ENCODE assay signal across 16 cellular contexts in genomic region chr1:43885311-43885801, GRCh38. TPM values are rescaled to one million over a fixed set of nuclear protein-coding genes. Genes with fewer than 3 reads are reported as not detected.
DNase-seq lines count a peak whose midpoint lies in the region; TF ChIP-seq lines count a peak whose summit lies in the region.
"Had no signal": no experiment of that assay in that cellular context is flagged by ENCODE, and none has a peak within 500 bp of the region (broad histone marks: within the 10 kb centered on the region; RNA-seq: fewer than 3 reads in every experiment).

No MANE protein-coding gene starts in this region.

- no peak overlapping the region for H3K9ac ChIP-seq in mesendoderm (ENCODE audit: low read length)

- peak overlapping the region; percentile 36 for H3K56ac ChIP-seq in mesendoderm (ENCODE audit: low read length)

- no peaks in the 10 kb centered on the region for H3K4me1 Mint-ChIP-seq in dendritic cell treated with granulocyte-macrophage colony-stimulating factor and Interleukin-4, amounts not matched to agents 40 ng/mL and 50 ng/mL, for 4 days (ENCODE audit: low read depth)
- H3K4me1 Mint-ChIP-seq: immature natural killer cell had no signal

- H3K79me2 ChIP-seq in mesendoderm (ENCODE audit: control insufficient read depth, insufficient read depth, low read length) = no peaks in the 10 kb centered on the region

- no peak overlapping the region for H3K23ac ChIP-seq in mesendoderm (ENCODE audit: low read length)

- H3K4me2 ChIP-seq in mesendoderm (ENCODE audit: low read length) = no peak overlapping the region

- H3K4me1 ChIP-seq in mesendoderm (ENCODE audit: control insufficient read depth, low read depth, low read length) (peaks cover 6% of the 10 kb centered on the region), Peyer's patch (no peaks in the 10 kb centered on the region)
- H3K4me1 ChIP-seq: adrenal gland, HAP-1 had no signal

- intact Hi-C loops in dendritic cell treated with granulocyte-macrophage colony-stimulating factor and Interleukin-4, amounts not matched to agents 40 ng/mL and 50 ng/mL, for 4 days (cut with micrococcal nuclease) = no loop called here

- no peak overlapping the region for H4K8ac ChIP-seq in mesendoderm (ENCODE audit: low read depth, low read length)

- H2BK5ac ChIP-seq in mesendoderm (ENCODE audit: low read length) = no peak overlapping the region

- peak overlapping the region; percentile 19 for H3K27ac Mint-ChIP-seq in dendritic cell treated with granulocyte-macrophage colony-stimulating factor and Interleukin-4, amounts not matched to agents 40 ng/mL and 50 ng/mL, for 4 days
- H3K27ac Mint-ChIP-seq: activated CD4-positive, alpha-beta T cell treated with anti-CD3 and anti-CD28 coated beads, Interleukin-2, amount 10 ng/mL, durations not matched to agents 24 days and 14 days; immature natural killer cell; progenitor cell of endocrine pancreas; T-helper 17 cell had no signal

- no peaks in the 10 kb centered on the region for H3K36me3 Mint-ChIP-seq in dendritic cell treated with granulocyte-macrophage colony-stimulating factor and Interleukin-4, amounts not matched to agents 40 ng/mL and 50 ng/mL, for 4 days (ENCODE audit: low read depth)
- H3K36me3 Mint-ChIP-seq: immature natural killer cell had no signal

- no peak overlapping the region for H2BK15ac ChIP-seq in mesendoderm (replicated peaks; ENCODE audit: low read depth)

- H3K79me1 ChIP-seq in mesendoderm (ENCODE audit: low read length) = no peaks in the 10 kb centered on the region

- no peak overlapping the region for H3K4ac ChIP-seq in mesendoderm (ENCODE audit: low read depth, low read length)

- H3K27ac ChIP-seq in mesendoderm (ENCODE audit: low read depth, low read length) (no peak overlapping the region), Peyer's patch (no peak overlapping the region)
- H3K27ac ChIP-seq: adrenal gland, tibial artery had no signal

- no peak overlapping the region for H3K4me3 Mint-ChIP-seq in dendritic cell treated with granulocyte-macrophage colony-stimulating factor and Interleukin-4, amounts not matched to agents 40 ng/mL and 50 ng/mL, for 4 days
- H3K4me3 Mint-ChIP-seq: activated CD4-positive, alpha-beta T cell treated with anti-CD3 and anti-CD28 coated beads, Interleukin-2, amount 10 ng/mL, durations not matched to agents 24 days and 14 days; activated T-cell treated with anti-CD3 and anti-CD28 coated beads, Interleukin-2, amount 50 U/mL, for 4 hours; immature natural killer cell; T-helper 17 cell had no signal

- H3K9me3 Mint-ChIP-seq in dendritic cell treated with granulocyte-macrophage colony-stimulating factor and Interleukin-4, amounts not matched to agents 40 ng/mL and 50 ng/mL, for 4 days = no peaks in the 10 kb centered on the region
- H3K9me3 Mint-ChIP-seq: activated CD4-positive, alpha-beta T cell treated with anti-CD3 and anti-CD28 coated beads, Interleukin-2, amount 10 ng/mL, durations not matched to agents 24 days and 14 days; activated T-cell treated with anti-CD3 and anti-CD28 coated beads, Interleukin-2, amount 50 U/mL, for 4 hours; immature natural killer cell had no signal

- DNase-seq in ELF-1 (ENCODE audit: low read depth, low spot score) (peak; percentile 81), NCI-H2107 treated with DMSO at 0.1 percent for 48 hours (lab: John Stamatoyannopoulos, UW; ENCODE audit: unreplicated experiment) (peak; percentile 60), mesendoderm (peak; percentile 67), COLO829 (ENCODE audit: low spot score) (no peak), Peyer's patch (no peak)
- DNase-seq in stimulated activated CD4-positive, alpha-beta T cell treated with anti-CD3 and anti-CD28 coated beads, Interleukin-15, amount 100 ng/mL, for 24 hours = no peak
- DNase-seq in stimulated activated CD4-positive, alpha-beta T cell treated with anti-CD3 and anti-CD28 coated beads, Interleukin-4, amount 100 ng/mL, for 4 hours = no peak
- DNase-seq: activated CD4-positive, alpha-beta T cell treated with anti-CD3 and anti-CD28 coated beads, Interleukin-2, amount 10 ng/mL, durations not matched to agents 24 days and 14 days; activated T-cell treated with anti-CD3 and anti-CD28 coated beads, Interleukin-2, amount 50 U/mL, for 4 hours; adrenal gland; immature natural killer cell; T-helper 17 cell had no signal

- no CpG with 5 or more reads among the region's 12 CpGs for WGBS in mesendoderm (ENCODE audit: extremely low coverage, insufficient coverage, low lambda C conversion rate)

- no peaks in the 10 kb centered on the region for H3K27me3 ChIP-seq in mesendoderm (ENCODE audit: insufficient read depth, low read length, poor library complexity)
- no peaks in the 10 kb centered on the region for H3K27me3 ChIP-seq in Peyer's patch
- H3K27me3 ChIP-seq: adrenal gland, tibial artery had no signal

- H3K9me3 ChIP-seq in Peyer's patch = no peaks in the 10 kb centered on the region
- H3K9me3 ChIP-seq: adrenal gland, HAP-1, tibial artery had no signal

- H3K18ac ChIP-seq in mesendoderm (ENCODE audit: low read length) = no peak overlapping the region

- no peak overlapping the region for H2AK5ac ChIP-seq in mesendoderm (ENCODE audit: low read length)

- TF ChIP-seq POLR2A in Peyer's patch (IDR thresholded peaks at IDR 0.05) = no peak

- H3K36me3 ChIP-seq in mesendoderm (ENCODE audit: control insufficient read depth, insufficient read depth, low read length) = no peaks in the 10 kb centered on the region
- no peaks in the 10 kb centered on the region for H3K36me3 ChIP-seq in Peyer's patch
- H3K36me3 ChIP-seq: adrenal gland, HAP-1, tibial artery had no signal

- no peak overlapping the region for H4K5ac ChIP-seq in mesendoderm (ENCODE audit: low read length)

- TF ChIP-seq CTCF in Peyer's patch (IDR thresholded peaks at IDR 0.05) = no peak

- no peaks in the 10 kb centered on the region for H3K27me3 Mint-ChIP-seq in dendritic cell treated with granulocyte-macrophage colony-stimulating factor and Interleukin-4, amounts not matched to agents 40 ng/mL and 50 ng/mL, for 4 days
- H3K27me3 Mint-ChIP-seq: activated CD4-positive, alpha-beta T cell treated with anti-CD3 and anti-CD28 coated beads, Interleukin-2, amount 10 ng/mL, durations not matched to agents 24 days and 14 days; progenitor cell of endocrine pancreas; T-helper 17 cell had no signal

- no peak overlapping the region for H2BK120ac ChIP-seq in mesendoderm (ENCODE audit: low read depth, low read length)

- H3K4me3 ChIP-seq in mesendoderm (ENCODE audit: low read length) = no peak overlapping the region
- H3K4me3 ChIP-seq in Peyer's patch = no peak overlapping the region
- H3K4me3 ChIP-seq: adrenal gland, HAP-1, tibial artery had no signal

RNA-seq across cellular contexts. Expression of gene ARTN, which starts 48.2 kb away (rescaled TPM):
- 4.3 TPM for polyA plus RNA-seq in mesendoderm (2013, experiment 1 of 2)
- polyA plus RNA-seq in mesendoderm (2013, experiment 2 of 2) = 4.4 TPM
- under 1 TPM in 1 of 4 donors, not detected in 3; 0.94 TPM for total RNA-seq in Peyer's patch
- total RNA-seq: activated CD4-positive, alpha-beta T cell treated with anti-CD3 and anti-CD28 coated beads, Interleukin-2, amount 10 ng/mL, durations not matched to agents 24 days and 14 days had no signal
- polyA plus RNA-seq: immature natural killer cell had no signal

Comparison
In these comparisons a context has a peak if more than half of its experiments do, and no peak if none do; other contexts are left out.
1. DNase-seq: peak in ELF-1 (single experiment), NCI-H2107 treated with DMSO at 0.1 percent for 48 hours (single experiment) and mesendoderm (single experiment); none in COLO829 (single experiment), Peyer's patch (0 of 3), stimulated activated CD4-positive, alpha-beta T cell treated with anti-CD3 and anti-CD28 coated beads, Interleukin-15, amount 100 ng/mL, for 24 hours (single experiment) and stimulated activated CD4-positive, alpha-beta T cell treated with anti-CD3 and anti-CD28 coated beads, Interleukin-4, amount 100 ng/mL, for 4 hours (0 of 2).